32 cellular contexts compared by ENCODE assay signal in the genomic region with DNA sequence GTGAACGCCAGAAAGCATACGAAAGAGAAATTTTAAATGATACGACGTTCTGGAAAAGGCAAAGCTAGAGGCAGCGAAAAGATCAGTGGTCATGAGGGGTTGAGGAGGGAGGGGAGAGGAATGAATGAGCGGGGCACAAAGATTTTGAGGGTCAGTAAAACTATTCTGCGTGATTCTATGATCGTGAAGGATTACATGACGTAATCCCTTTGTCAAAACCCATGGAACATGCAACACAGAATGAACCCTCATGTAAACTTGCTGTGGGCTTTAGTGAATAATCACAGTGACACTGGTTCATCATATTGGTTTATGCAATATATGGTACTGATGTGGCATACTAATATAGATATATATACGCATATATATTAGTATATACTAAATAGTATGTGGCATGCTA. TPM values are rescaled to one million over a fixed set of nuclear protein-coding genes. Genes with fewer than 3 reads are reported as not detected.
"Had no signal": no experiment of that assay in that cellular context is flagged by ENCODE, and none has a peak within 500 bp of the region (broad histone marks: within the 10 kb centered on the region; RNA-seq: fewer than 3 reads in every experiment).

No MANE protein-coding gene starts in this region.

- H3K27me3 Mint-ChIP-seq: activated CD4-positive, alpha-beta T cell treated with anti-CD3 and anti-CD28 coated beads, Interleukin-2, amount 10 ng/mL, durations not matched to agents 24 days and 14 days had no signal

- H3K4me1 Mint-ChIP-seq: activated CD4-positive, alpha-beta T cell treated with anti-CD3 and anti-CD28 coated beads for 36 hours; activated CD4-positive, alpha-beta T cell treated with anti-CD3 and anti-CD28 coated beads, Interleukin-2, amount 10 ng/mL, durations not matched to agents 24 days and 14 days; activated naive CD4-positive, alpha-beta T cell treated with anti-CD3 and anti-CD28 coated beads, Interleukin-2, amount 10 ng/mL, durations not matched to agents 7 days and 5 days; activated naive CD8-positive, alpha-beta T cell treated with anti-CD3 and anti-CD28 coated beads, Interleukin-2, amount 10 ng/mL, durations not matched to agents 7 days and 5 days; brain had no signal

- H3K27ac ChIP-seq: ascending aorta, breast epithelium, cardiac muscle cell, colonic mucosa, epithelial cell of prostate, esophagus squamous epithelium had no signal

- H3K27me3 ChIP-seq: ascending aorta, cardiac muscle cell, colonic mucosa had no signal

- H3K9me3 ChIP-seq: ascending aorta, breast epithelium, colonic mucosa, esophagus squamous epithelium had no signal

- H3K27ac Mint-ChIP-seq: activated CD4-positive, alpha-beta memory T cell treated with anti-CD3 and anti-CD28 coated beads for 36 hours; activated CD4-positive, alpha-beta T cell treated with anti-CD3 and anti-CD28 coated beads for 36 hours; activated CD4-positive, alpha-beta T cell treated with anti-CD3 and anti-CD28 coated beads, Interleukin-2, amount 10 ng/mL, durations not matched to agents 24 days and 14 days; activated naive CD4-positive, alpha-beta T cell treated with anti-CD3 and anti-CD28 coated beads, Interleukin-2, amount 10 ng/mL, durations not matched to agents 7 days and 5 days; activated naive CD4-positive, alpha-beta T cell treated with anti-CD3 and anti-CD28 coated beads, Interleukin-2, amount 50 U/mL, for 72 hours; activated naive CD8-positive, alpha-beta T cell treated with anti-CD3 and anti-CD28 coated beads, Interleukin-2, amount 10 ng/mL, durations not matched to agents 7 days and 5 days; activated T-cell treated with anti-CD3 and anti-CD28 coated beads, Interleukin-2, amount 50 U/mL, for 24 hours; activated T-cell treated with anti-CD3 and anti-CD28 coated beads, Interleukin-2, amount 50 U/mL, for 72 hours; brain had no signal

- H3K4me3 Mint-ChIP-seq: activated CD4-positive, alpha-beta memory T cell treated with anti-CD3 and anti-CD28 coated beads for 36 hours; activated CD4-positive, alpha-beta T cell treated with anti-CD3 and anti-CD28 coated beads for 36 hours; activated CD4-positive, alpha-beta T cell treated with anti-CD3 and anti-CD28 coated beads, Interleukin-2, amount 10 ng/mL, durations not matched to agents 24 days and 14 days; activated naive CD4-positive, alpha-beta T cell treated with anti-CD3 and anti-CD28 coated beads, Interleukin-2, amount 10 ng/mL, durations not matched to agents 7 days and 5 days; activated naive CD8-positive, alpha-beta T cell treated with anti-CD3 and anti-CD28 coated beads, Interleukin-2, amount 10 ng/mL, durations not matched to agents 7 days and 5 days; activated T-cell treated with anti-CD3 and anti-CD28 coated beads, Interleukin-2, amount 50 U/mL, for 24 hours; activated T-cell treated with anti-CD3 and anti-CD28 coated beads, Interleukin-2, amount 50 U/mL, for 72 hours; brain had no signal

- H3K4me3 ChIP-seq: ascending aorta, breast epithelium, cardiac muscle cell, colonic mucosa, esophagus squamous epithelium had no signal

- H3K36me3 Mint-ChIP-seq: activated CD4-positive, alpha-beta memory T cell treated with anti-CD3 and anti-CD28 coated beads for 36 hours; activated naive CD4-positive, alpha-beta T cell treated with anti-CD3 and anti-CD28 coated beads, Interleukin-2, amount 10 ng/mL, durations not matched to agents 7 days and 5 days; activated naive CD4-positive, alpha-beta T cell treated with anti-CD3 and anti-CD28 coated beads, Interleukin-2, amount 50 U/mL, for 72 hours; activated naive CD8-positive, alpha-beta T cell treated with anti-CD3 and anti-CD28 coated beads, Interleukin-2, amount 10 ng/mL, durations not matched to agents 7 days and 5 days; brain had no signal

- H3K9me3 Mint-ChIP-seq: activated CD4-positive, alpha-beta memory T cell treated with anti-CD3 and anti-CD28 coated beads for 36 hours; activated CD4-positive, alpha-beta T cell treated with anti-CD3 and anti-CD28 coated beads, Interleukin-2, amount 10 ng/mL, durations not matched to agents 24 days and 14 days; activated naive CD4-positive, alpha-beta T cell treated with anti-CD3 and anti-CD28 coated beads, Interleukin-2, amount 10 ng/mL, durations not matched to agents 7 days and 5 days; activated naive CD4-positive, alpha-beta T cell treated with anti-CD3 and anti-CD28 coated beads, Interleukin-2, amount 50 U/mL, for 72 hours; activated naive CD8-positive, alpha-beta T cell treated with anti-CD3 and anti-CD28 coated beads, Interleukin-2, amount 10 ng/mL, durations not matched to agents 7 days and 5 days; activated T-cell treated with anti-CD3 and anti-CD28 coated beads, Interleukin-2, amount 50 U/mL, for 24 hours; activated T-cell treated with anti-CD3 and anti-CD28 coated beads, Interleukin-2, amount 50 U/mL, for 72 hours had no signal

- FAIRE-seq: endometrium, endothelial cell of umbilical vein had no signal

- H3K36me3 ChIP-seq: ascending aorta, breast epithelium, cardiac muscle cell, colonic mucosa, esophagus squamous epithelium had no signal

- ATAC-seq: activated CD4-positive, alpha-beta T cell treated with anti-CD3 and anti-CD28 coated beads for 36 hours; activated naive CD4-positive, alpha-beta T cell treated with anti-CD3 and anti-CD28 coated beads, Interleukin-2, amount 50 U/mL, for 72 hours; activated T-cell treated with anti-CD3 and anti-CD28 coated beads, Interleukin-2, amount 50 U/mL, for 72 hours had no signal

- DNase-seq: activated CD4-positive, alpha-beta memory T cell treated with anti-CD3 and anti-CD28 coated beads for 36 hours; activated CD4-positive, alpha-beta T cell treated with anti-CD3 and anti-CD28 coated beads for 36 hours; activated CD4-positive, alpha-beta T cell treated with anti-CD3 and anti-CD28 coated beads, Interleukin-2, amount 10 ng/mL, durations not matched to agents 24 days and 14 days; activated CD4-positive, CD25-positive, alpha-beta regulatory T cell; activated CD4-positive, CD25-positive, alpha-beta regulatory T cell treated with anti-CD3 and anti-CD28 coated beads, Interleukin-2, amount 50 U/mL, for 72 hours; activated CD8-positive, alpha-beta memory T cell treated with anti-CD3 and anti-CD28 coated beads, Interleukin-2, amount 50 U/mL, for 48 hours; activated gamma-delta T cell; activated naive CD4-positive, alpha-beta T cell; activated naive CD4-positive, alpha-beta T cell treated with anti-CD3 and anti-CD28 coated beads, Interleukin-2, amount 10 ng/mL, durations not matched to agents 7 days and 5 days; activated naive CD8-positive, alpha-beta T cell treated with anti-CD3 and anti-CD28 coated beads, Interleukin-2, amount 10 ng/mL, durations not matched to agents 7 days and 5 days; activated T-cell treated with anti-CD3 and anti-CD28 coated beads for 4 hours; activated T-cell treated with anti-CD3 and anti-CD28 coated beads, Interleukin-2, amount 50 U/mL, for 24 hours; activated T-cell treated with anti-CD3 and anti-CD28 coated beads, Interleukin-2, amount 50 U/mL, for 72 hours; central memory CD4-positive, alpha-beta T cell; cerebellar nuclear complex; colonic mucosa; effector CD8-positive, alpha-beta T cell; esophagus squamous epithelium; foreskin melanocyte; head of caudate nucleus; T-helper 2 cell had no signal

- H3K4me1 ChIP-seq: ascending aorta, breast epithelium, colonic mucosa, esophagus squamous epithelium had no signal

RNA-seq across cellular contexts. Expression of a gene that starts 13.0 kb away (rescaled TPM):
- total RNA-seq: activated CD4-positive, alpha-beta memory T cell treated with anti-CD3 and anti-CD28 coated beads for 36 hours; activated CD4-positive, alpha-beta T cell treated with anti-CD3 and anti-CD28 coated beads for 36 hours; activated CD4-positive, alpha-beta T cell treated with anti-CD3 and anti-CD28 coated beads, Interleukin-2, amount 10 ng/mL, durations not matched to agents 24 days and 14 days; activated naive CD4-positive, alpha-beta T cell treated with anti-CD3 and anti-CD28 coated beads, Interleukin-2, amount 50 U/mL, for 72 hours; activated naive CD8-positive, alpha-beta T cell treated with anti-CD3 and anti-CD28 coated beads, Interleukin-2, amount 10 ng/mL, durations not matched to agents 7 days and 5 days; activated T-cell treated with anti-CD3 and anti-CD28 coated beads, Interleukin-2, amount 50 U/mL, for 72 hours; ascending aorta; cardiac muscle cell; colonic mucosa; endothelial cell of umbilical vein; fibroblast of lung; fibroblast of villous mesenchyme; T-helper 1 cell treated with Interleukin-12 subunit alpha and Interleukin-12 subunit beta and Interleukin-4 antibody, amounts not matched to agents 30 ng/mL and 1 ng/mL, for 36 hours had no signal
- polyA plus RNA-seq: cardiac muscle cell, endothelial cell of umbilical vein, fibroblast of lung had no signal
